In genomic region chr10:15381420-15381819, GRCh38 we compare ENCODE assay signal across 34 cellular contexts.
"Had no signal": no experiment of that assay in that cellular context is flagged by ENCODE, and none has a peak within 500 bp of the region (broad histone marks: within the 10 kb centered on the region; RNA-seq: fewer than 3 reads in every experiment).

No MANE protein-coding gene starts in this region.

- H3K36me3 ChIP-seq: MG63 had no signal

- H3K9me3 ChIP-seq: MG63 had no signal

- H3K27me3 ChIP-seq: MG63 had no signal

- H3K4me3 ChIP-seq: MG63 had no signal

- DNase-seq: Karpas-422, Kasumi-1, MG63, MM.1S, MV-4-11, NCI-H1048, NCI-H1092, NCI-H1092 treated with DMSO at 0.1 percent for 48 hours, NCI-H1105, NCI-H1105 treated with DMSO at 0.1 percent for 48 hours, NCI-H1417, NCI-H1417 treated with DMSO at 0.1 percent for 48 hours, NCI-H1436, NCI-H1436 treated with DMSO at 0.1 percent for 48 hours, NCI-H146, NCI-H1694, NCI-H1694 treated with DMSO at 0.1 percent for 48 hours, NCI-H187, NCI-H187 treated with DMSO at 0.1 percent for 48 hours, NCI-H1930, NCI-H2029, NCI-H2029 treated with DMSO at 0.1 percent for 48 hours, NCI-H2081, NCI-H2081 treated with DMSO at 0.1 percent for 48 hours, NCI-H2107, NCI-H2171, NCI-H2171 treated with DMSO at 0.1 percent for 48 hours, NCI-H2227 treated with DMSO at 0.1 percent for 48 hours, NCI-H226, NCI-H345, NCI-H446, NCI-H446 treated with DMSO at 0.1 percent for 48 hours, NCI-H510A, NCI-H510A treated with DMSO at 0.1 percent for 48 hours had no signal
